ENCODE assay signal across 21 cellular contexts in genomic region chr22:38325575-38325974, GRCh38. TPM values are rescaled to one million over a fixed set of nuclear protein-coding genes. Genes with fewer than 3 reads are reported as not detected.
DNase-seq lines count a peak whose midpoint lies in the region; ATAC-seq and TF ChIP-seq lines count a peak whose summit lies in the region.
"Had no signal": no experiment of that assay in that cellular context is flagged by ENCODE, and none has a peak within 500 bp of the region (broad histone marks: within the 10 kb centered on the region; RNA-seq: fewer than 3 reads in every experiment).

No MANE protein-coding gene starts in this region.

- no peaks in the 10 kb centered on the region for H3K9me2 ChIP-seq in hepatocyte (replicated peaks; ENCODE audit: insufficient read depth)
- H3K9me2 ChIP-seq: SK-N-SH had no signal

- H3K36me3 ChIP-seq in BLaER1 treated with 17β-estradiol and CSF1 and Interleukin-3, amounts not matched to agents 10 nM and 100 nM, result no peaks in the 10 kb centered on the region
- H3K36me3 ChIP-seq in IMR-90 (ENCODE audit: control insufficient read depth, insufficient read depth, low read length) (no peaks in the 10 kb centered on the region), hepatocyte (replicated peaks; ENCODE audit: insufficient read depth, low read depth) (no peaks in the 10 kb centered on the region), lower lobe of right lung (no peaks in the 10 kb centered on the region)

- no peak overlapping the region for H3K4ac ChIP-seq in IMR-90 (ENCODE audit: low read depth, low read length)

- TF ChIP-seq CTCF in IMR-90 (conservative IDR thresholded peaks at IDR 0.05; ENCODE audit: low read depth, low read length) (no peak), hepatocyte (IDR thresholded peaks at IDR 0.05; ENCODE audit: poor library complexity) (no peak), lower lobe of right lung (IDR thresholded peaks at IDR 0.05) (no peak)

- in situ Hi-C loops in IMR-90 (cut with MboI; ENCODE audit: low sequenced_read_pairs), result no loop called here

- H3K18ac ChIP-seq in IMR-90 (ENCODE audit: low read depth, low read length), result no peak overlapping the region

- H3K14ac ChIP-seq in IMR-90 (replicated peaks; ENCODE audit: low read depth, low read length), result no peak overlapping the region

- no peak for TF ChIP-seq RAD21 in IMR-90 (IDR thresholded peaks at IDR 0.05; ENCODE audit: low read length)

- H2AK5ac ChIP-seq in IMR-90 (ENCODE audit: low read depth, low read length), result no peak overlapping the region

- no peak overlapping the region for H2AK9ac ChIP-seq in IMR-90 (replicated peaks; ENCODE audit: low read depth, low read length, poor library complexity)

- H3K4me1 ChIP-seq in BLaER1 treated with 17β-estradiol and CSF1 and Interleukin-3, amounts not matched to agents 10 nM and 100 nM, result peaks cover 12 to 33% (median 30%) of the 10 kb centered on the region in 10 experiments
- H3K4me1 ChIP-seq in IMR-90 (ENCODE audit: control insufficient read depth, insufficient read depth, low read length), result peaks cover 9% of the 10 kb centered on the region
- H3K4me1 ChIP-seq in hepatocyte (ENCODE audit: insufficient read depth), result no peaks in the 10 kb centered on the region
- no peaks in the 10 kb centered on the region for H3K4me1 ChIP-seq in lower lobe of right lung
- H3K4me1 ChIP-seq: Caco-2 had no signal

- H3K79me2 ChIP-seq in hepatocyte, result no peaks in the 10 kb centered on the region

- no peaks in the 10 kb centered on the region for H4K20me1 ChIP-seq in BLaER1 treated with 17β-estradiol and CSF1 and Interleukin-3, amounts not matched to agents 10 nM and 100 nM
- H4K20me1 ChIP-seq in IMR-90 (ENCODE audit: insufficient read depth, low read length) (no peaks in the 10 kb centered on the region), hepatocyte (ENCODE audit: insufficient read depth, poor library complexity, severe bottlenecking) (no peaks in the 10 kb centered on the region)

- no peak overlapping the region for H4K8ac ChIP-seq in IMR-90 (ENCODE audit: low read depth in 2 of 2, low read length in 2 of 2)

- no peak overlapping the region for H4K5ac ChIP-seq in IMR-90 (ENCODE audit: low read depth, low read length)

- WGBS in IMR-90 (ENCODE audit: extremely low coverage in 2 of 2, insufficient read length in 1 of 2), 2 experiments, result 100% methylated on average over 1 of the region's 6 CpGs; no CpG with 5 or more reads in 1 of the 2 experiments
- WGBS in hepatocyte (ENCODE audit: low lambda C conversion rate, missing lambda C conversion rate), result 76% methylated on average over 6 of the region's 6 CpGs

- no peak overlapping the region for H3K23ac ChIP-seq in IMR-90 (ENCODE audit: low read depth, low read length)

- no peak overlapping the region for H3K4me3 ChIP-seq in BLaER1 treated with 17β-estradiol and CSF1 and Interleukin-3, amounts not matched to agents 10 nM and 100 nM
- no peak overlapping the region for H3K4me3 ChIP-seq in IMR-90 (ENCODE audit: insufficient read depth, low read depth, low read length)
- H3K4me3 ChIP-seq in hepatocyte, result no peak overlapping the region
- no peak overlapping the region for H3K4me3 ChIP-seq in lower lobe of right lung

- no peak overlapping the region; a peak in 1 of 22 replicates for H3K27ac ChIP-seq in BLaER1 treated with 17β-estradiol and CSF1 and Interleukin-3, amounts not matched to agents 10 nM and 100 nM
- H3K27ac ChIP-seq in IMR-90 (ENCODE audit: insufficient read depth, low read length) (no peak overlapping the region), hepatocyte (no peak overlapping the region), lower lobe of right lung (no peak overlapping the region)

- DNase-seq in IMR-90 (no peak), hepatocyte (ENCODE audit: low spot score) (peak; percentile 2), iPS-NIHi7 (ENCODE audit: extremely low spot score) (peak; percentile 69), DMS114 treated with DMSO at 0.1 percent for 48 hours (lab: John Stamatoyannopoulos, UW; ENCODE audit: unreplicated experiment) (no peak), occipital lobe (lab: John Stamatoyannopoulos, UW) (no peak), lower lobe of right lung (no peak)
- DNase-seq in stimulated activated CD4-positive, alpha-beta T cell treated with anti-CD3 and anti-CD28 coated beads, Interleukin-2, amount 100 ng/mL, for 24 hours, result no peak
- DNase-seq: 8988T; Caco-2; CD4-positive, alpha-beta T cell; DMS153; GF-D8; NCI-H1105 treated with DMSO at 0.1 percent for 48 hours; NCI-H1694; NCI-H2107; NCI-H510A treated with DMSO at 0.1 percent for 48 hours; NCI-H774; OCI-M1; SHP77; SK-N-SH had no signal

- H3K79me1 ChIP-seq in IMR-90 (ENCODE audit: low read depth in 1 of 2, low read length in 2 of 2), result 0 out of 4 replicates have a peak, but pooled peaks cover 0 to 5% of the 10 kb centered on the region in 2 experiments

- H2BK120ac ChIP-seq in IMR-90 (ENCODE audit: low read depth, low read length), result no peak overlapping the region

- no peak for TF ChIP-seq POLR2A in IMR-90 (IDR thresholded peaks at IDR 0.05; ENCODE audit: low read depth, low read length)

- no peak overlapping the region for H2BK20ac ChIP-seq in IMR-90 (ENCODE audit: low read depth, low read length)

- H2BK5ac ChIP-seq in IMR-90 (ENCODE audit: low read depth, low read length, poor library complexity, severe bottlenecking), result no peak overlapping the region

- peaks cover 14% of the 10 kb centered on the region; the same call in 1 of the 2 replicates for H3K9me1 ChIP-seq in IMR-90 (ENCODE audit: insufficient read depth, low read length)

- ATAC-seq in IMR-90 (ENCODE audit: low read depth) (0 out of 2 replicates have a peak, but pooled peaks have one; percentile 25), lower lobe of right lung (no peak)

- CTCF ChIA-PET in IMR-90 (lab: Yijun Ruan, JAX), result interaction anchor here (0.6 kb wide), 1 partner anchor 9 kb away, joined by 5 read pairs; no protein-coding TSS in a partner anchor

- H2AFZ ChIP-seq in IMR-90 (replicated peaks; ENCODE audit: low read length, poor library complexity) (no peak overlapping the region), hepatocyte (no peak overlapping the region)

- POLR2A ChIA-PET in IMR-90 (lab: Charles Lee; ENCODE audit: unreplicated experiment), result no interaction called here

- intact Hi-C loops in IMR-90 (cut with micrococcal nuclease) (no loop called here), lower lobe of right lung (cut with DNase I) (no loop called here)

- H3K9ac ChIP-seq in BLaER1 treated with 17β-estradiol and CSF1 and Interleukin-3, amounts not matched to agents 10 nM and 100 nM, result no peak overlapping the region; a peak in 2 of 22 replicates
- H3K9ac ChIP-seq in IMR-90 (ENCODE audit: low read depth, low read length), result no peak overlapping the region
- H3K9ac ChIP-seq: SK-N-SH had no signal

- dilution Hi-C loops in IMR-90 (cut with HindIII; ENCODE audit: low sequenced_read_pairs, unreplicated experiment), result no loop called here

- H3K27me3 ChIP-seq in BLaER1 treated with 17β-estradiol and CSF1 and Interleukin-3, amounts not matched to agents 10 nM and 100 nM, result peaks cover 0 to 4% (median 0%) of the 10 kb centered on the region in 11 experiments; a peak in 1 of 22 replicates
- H3K27me3 ChIP-seq in IMR-90 (ENCODE audit: control insufficient read depth, insufficient read depth, low read length) (no peaks in the 10 kb centered on the region), hepatocyte (no peaks in the 10 kb centered on the region), lower lobe of right lung (ENCODE audit: low read depth) (no peaks in the 10 kb centered on the region)

- no peak overlapping the region for H4K91ac ChIP-seq in IMR-90 (ENCODE audit: insufficient read depth, low read depth, low read length)

- H3K4me2 ChIP-seq in BLaER1 treated with 17β-estradiol and CSF1 and Interleukin-3, amounts not matched to agents 10 nM and 100 nM, result peak overlapping the region in 8 of 11 experiments; percentile 33 to 79 (median 53); a peak in 15 of 22 replicates
- H3K4me2 ChIP-seq in IMR-90 (ENCODE audit: low read depth, low read length) (no peak overlapping the region), hepatocyte (no peak overlapping the region)
- H3K4me2 ChIP-seq: SK-N-SH had no signal

- BruUV-seq in IMR-90 (replicated peaks; lab: Mats Ljungman, UMichigan), result no TSS peak

- no peak overlapping the region for H2BK15ac ChIP-seq in IMR-90 (ENCODE audit: low read depth, low read length)

- no peaks in the 10 kb centered on the region for H3K9me3 ChIP-seq in BLaER1 treated with 17β-estradiol and CSF1 and Interleukin-3, amounts not matched to agents 10 nM and 100 nM (replicated peaks in 1 of 11)
- H3K9me3 ChIP-seq in IMR-90 (ENCODE audit: control insufficient read depth, insufficient read depth, low read length) (no peaks in the 10 kb centered on the region), hepatocyte (ENCODE audit: low read depth) (no peaks in the 10 kb centered on the region), lower lobe of right lung (no peaks in the 10 kb centered on the region)
- H3K9me3 ChIP-seq: Caco-2, SK-N-SH had no signal

- H3K56ac ChIP-seq in IMR-90 (ENCODE audit: extremely low read depth, insufficient read depth, low read length), result no peak overlapping the region

TF ChIP-seq in IMR-90, 13 proteins besides CTCF, POLR2A, EP300 and RAD21 (continues in another document):
- TF ChIP-seq USF2 (IDR thresholded peaks at IDR 0.05; ENCODE audit: low read depth, low read length), result no peak
- no peak for TF ChIP-seq RCOR1 (IDR thresholded peaks at IDR 0.05; ENCODE audit: insufficient replicate concordance, low read length)
- TF ChIP-seq SMC3 (IDR thresholded peaks at IDR 0.05; ENCODE audit: low read depth, low read length), result no peak
- no peak for TF ChIP-seq CHD1 (IDR thresholded peaks at IDR 0.05; ENCODE audit: low read depth, low read length)
- no peak for TF ChIP-seq RFX5 (IDR thresholded peaks at IDR 0.05; ENCODE audit: low read depth, low read length)

RNA-seq across cellular contexts. Expression of gene CSNK1E, which starts 8.3 kb away (rescaled TPM):
- total RNA-seq in IMR-90 (2012; rRNA removed) (114 and 116 TPM in 2 replicates), hepatocyte (85.8 and 89.5 TPM in 2 replicates), occipital lobe (172 TPM), lower lobe of right lung (126 TPM)
- polyA plus RNA-seq in IMR-90 (2012; rRNA removed) (270 and 276 TPM in 2 replicates), hepatocyte (123 and 152 TPM in 2 replicates)
- polyA plus RNA-seq in IMR-90 (2012; cell fraction: cytosol; rRNA removed), result 125 and 248 TPM in 2 replicates
- 504 and 679 TPM in 2 replicates for polyA plus RNA-seq in IMR-90 (2012; cell fraction: nucleus; rRNA removed; ENCODE audit: low replicate concordance)

RNA-seq across cellular contexts. Expression of gene TMEM184B, which starts 52.8 kb away (rescaled TPM):
- total RNA-seq in IMR-90 (2012; rRNA removed) (9.1 and 9.2 TPM in 2 replicates), hepatocyte (32.1 and 58.2 TPM in 2 replicates), occipital lobe (10.9 TPM), lower lobe of right lung (77.7 TPM)
- polyA plus RNA-seq in IMR-90 (2012; rRNA removed) (81.1 and 87.5 TPM in 2 replicates), hepatocyte (90.0 and 102 TPM in 2 replicates)
- polyA plus RNA-seq in IMR-90 (2012; cell fraction: cytosol; rRNA removed), result 40.0 and 98.4 TPM in 2 replicates
- polyA plus RNA-seq in IMR-90 (2012; cell fraction: nucleus; rRNA removed; ENCODE audit: low replicate concordance), result 132 and 272 TPM in 2 replicates

Comparison
In these comparisons a context has a peak if more than half of its experiments do, and no peak if none do; other contexts are left out.
1. H3K4me2 ChIP-seq: peak in BLaER1 treated with 17β-estradiol and CSF1 and Interleukin-3, amounts not matched to agents 10 nM and 100 nM (8 of 11); none in IMR-90 (single experiment) and hepatocyte (single experiment).
2. DNase-seq: peak in hepatocyte (single experiment) and iPS-NIHi7 (single experiment); none in IMR-90 (single experiment), stimulated activated CD4-positive, alpha-beta T cell treated with anti-CD3 and anti-CD28 coated beads, Interleukin-2, amount 100 ng/mL, for 24 hours (0 of 2), DMS114 treated with DMSO at 0.1 percent for 48 hours (single experiment), occipital lobe (single experiment) and lower lobe of right lung (single experiment).